In the genomic region with DNA sequence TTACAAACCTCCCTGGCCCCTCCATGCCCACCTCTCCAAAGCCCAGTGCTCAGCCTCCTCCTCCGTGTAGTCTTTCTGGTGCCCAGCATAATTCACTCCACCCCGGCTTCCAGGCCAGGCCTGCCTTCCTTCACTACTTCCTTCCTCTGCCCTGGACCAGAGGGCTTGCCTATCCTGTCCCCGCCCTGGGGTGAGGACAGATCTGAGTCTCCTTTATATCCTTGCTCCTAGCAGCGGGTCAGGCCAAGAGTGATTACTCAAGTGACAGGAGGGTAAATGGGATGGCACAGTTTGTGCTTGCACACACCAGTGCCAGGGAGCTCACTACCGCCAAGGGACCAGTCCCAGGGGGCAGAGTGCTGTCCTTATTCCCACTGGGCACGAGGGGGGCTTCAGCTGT, we compare ENCODE assay signal across 14 cellular contexts. TPM values are rescaled to one million over a fixed set of nuclear protein-coding genes. Genes with fewer than 3 reads are reported as not detected.
"Had no signal": no experiment of that assay in that cellular context is flagged by ENCODE, and none has a peak within 500 bp of the region (broad histone marks: within the 10 kb centered on the region; RNA-seq: fewer than 3 reads in every experiment).

No MANE protein-coding gene starts in this region.

- H3K9me3 Mint-ChIP-seq: mesothelial cell of epicardium; stimulated activated memory B cell treated with anti-CD40 and anti-IgM and Interleukin-4, amounts not matched to agents 10 μg/mL and 1 μg/mL and 100 μg/mL, for 72 hours had no signal

- ATAC-seq: esophagus mucosa; stimulated activated memory B cell treated with anti-CD40 and anti-IgM and Interleukin-4, amounts not matched to agents 10 μg/mL and 1 μg/mL and 100 μg/mL, for 72 hours had no signal

- H3K4me3 ChIP-seq: dorsolateral prefrontal cortex had no signal

- H3K4me3 Mint-ChIP-seq: mesothelial cell of epicardium; stimulated activated memory B cell treated with anti-CD40 and anti-IgM and Interleukin-4, amounts not matched to agents 10 μg/mL and 1 μg/mL and 100 μg/mL, for 72 hours had no signal

- H3K27ac Mint-ChIP-seq: stimulated activated memory B cell treated with anti-CD40 and anti-IgM and Interleukin-4, amounts not matched to agents 10 μg/mL and 1 μg/mL and 100 μg/mL, for 72 hours had no signal

- H3K36me3 Mint-ChIP-seq: mesothelial cell of epicardium; stimulated activated memory B cell treated with anti-CD40 and anti-IgM and Interleukin-4, amounts not matched to agents 10 μg/mL and 1 μg/mL and 100 μg/mL, for 72 hours had no signal

- DNase-seq: activated CD4-positive, CD25-positive, alpha-beta regulatory T cell treated with anti-CD3 and anti-CD28 coated beads, Interleukin-2, amount 50 U/mL, for 72 hours; activated naive CD4-positive, alpha-beta T cell treated with Interleukin-2 at 50 U/mL for 16 hours; anterior cingulate cortex; dorsolateral prefrontal cortex; glutamatergic neuron; kidney glomerular epithelial cell; retina; stimulated activated CD4-positive, alpha-beta T cell treated with anti-CD3 and anti-CD28 coated beads, Interleukin-12 subunit alpha, Interleukin-12 subunit beta, amount 100 ng/mL, for 4 hours; stimulated activated CD4-positive, alpha-beta T cell treated with anti-CD3 and anti-CD28 coated beads, Interleukin-2, amount 100 ng/mL, for 24 hours; trophoblast cell had no signal

RNA-seq across cellular contexts. Expression of a gene that starts 48.0 kb away (rescaled TPM):
- total RNA-seq: fibroblast of villous mesenchyme had no signal
